Comparison of ENCODE assay signal across 14 cellular contexts in genomic region chr14:72514660-72515025, GRCh38.
DNase-seq lines count a peak whose midpoint lies in the region; ATAC-seq and TF ChIP-seq lines count a peak whose summit lies in the region.
"Had no signal": no experiment of that assay in that cellular context is flagged by ENCODE, and none has a peak within 500 bp of the region (broad histone marks: within the 10 kb centered on the region; RNA-seq: fewer than 3 reads in every experiment).

No MANE protein-coding gene starts in this region.

- BruUV-seq in PC-3 (replicated peaks; lab: Mats Ljungman, UMichigan), result no TSS peak

- H3K36me3 ChIP-seq in BLaER1 treated with 17β-estradiol and CSF1 and Interleukin-3, amounts not matched to agents 10 nM and 100 nM, result no peaks in the 10 kb centered on the region
- H3K36me3 ChIP-seq in GM23338 (ENCODE audit: insufficient read depth) (no peaks in the 10 kb centered on the region), PC-3 (ENCODE audit: low read depth, low read length) (no peaks in the 10 kb centered on the region), neuronal stem cell (replicated peaks in 1 of 2; ENCODE audit: control insufficient read depth in 2 of 2, insufficient read depth in 2 of 2, low read length in 2 of 2) (no peaks in the 10 kb centered on the region)

- no peak overlapping the region for H2BK15ac ChIP-seq in neuronal stem cell (ENCODE audit: low read length)

- H2BK120ac ChIP-seq in neuronal stem cell (ENCODE audit: low read depth, low read length), result no peak overlapping the region

- H2AK5ac ChIP-seq in neuronal stem cell (ENCODE audit: low read depth, low read length), result no peak overlapping the region

- no peak overlapping the region for H4K8ac ChIP-seq in neuronal stem cell (ENCODE audit: low read depth, low read length)

- H3K27me3 Mint-ChIP-seq in GM23338 (ENCODE audit: insufficient read depth, low read depth, poor library complexity), result peaks cover 6% of the 10 kb centered on the region
- H3K27me3 Mint-ChIP-seq in chondrocyte (ENCODE audit: low read depth), result peaks cover 15% of the 10 kb centered on the region

- intact Hi-C loops in PC-3 (cut with micrococcal nuclease), result loop anchor here (1.0 kb wide), 1 partner anchor 434 kb away; no protein-coding TSS in a partner anchor

- H3K4me3 Mint-ChIP-seq in GM23338 (no peak overlapping the region), chondrocyte (ENCODE audit: unreplicated experiment) (no peak overlapping the region)
- H3K4me3 Mint-ChIP-seq: B cell, T-cell had no signal

- no peak for TF ChIP-seq CTCF in GM23338 (conservative IDR thresholded peaks at IDR 0.05; ENCODE audit: low read depth in 2 of 2)
- TF ChIP-seq CTCF in PC-3 (conservative IDR thresholded peaks at IDR 0.05; ENCODE audit: low read depth, low read length), result no peak
- TF ChIP-seq CTCF in chondrocyte (IDR thresholded peaks at IDR 0.05), result no peak

- DNase-seq in GM23338 (ENCODE audit: low spot score) (no peak), PC-3 (no peak), neuronal stem cell (ENCODE audit: low spot score) (no peak), COLO829 (ENCODE audit: low spot score) (no peak), 8988T (no peak), chondrocyte (ENCODE audit: low spot score) (no peak)
- DNase-seq: GOT3, NCI-H2081 treated with DMSO at 0.1 percent for 48 hours, NCI-H526 treated with DMSO at 0.1 percent for 48 hours, T-cell had no signal

- no peak overlapping the region for H3K23ac ChIP-seq in neuronal stem cell (ENCODE audit: low read depth, low read length, poor library complexity)

- CTCF ChIA-PET in PC-3 (lab: Charles Lee), result interaction anchor here (0.6 to 5.3 kb wide), 17 partner anchors 9 to 565 kb away, joined by 3 to 58 read pairs (median 6); partner anchors contain the start of genes DCAF4 and DPF3

- H3K79me2 ChIP-seq in GM23338 (replicated peaks; ENCODE audit: insufficient read depth) (no peaks in the 10 kb centered on the region), PC-3 (ENCODE audit: low read length) (no peaks in the 10 kb centered on the region)

- H2AFZ ChIP-seq in GM23338, result peak overlapping the region; percentile 25; the same call in 1 of the 2 replicates
- 0 out of 2 replicates have a peak overlapping the region, but pooled peaks have one; percentile 57 for H2AFZ ChIP-seq in PC-3 (ENCODE audit: low read length)
- peak overlapping the region; percentile 76 for H2AFZ ChIP-seq in neuronal stem cell (ENCODE audit: low read length)

- no peaks in the 10 kb centered on the region for H3K27me3 ChIP-seq in BLaER1 treated with 17β-estradiol and CSF1 and Interleukin-3, amounts not matched to agents 10 nM and 100 nM
- H3K27me3 ChIP-seq in GM23338 (ENCODE audit: insufficient read depth) (no peaks in the 10 kb centered on the region), PC-3 (ENCODE audit: low read length) (peaks cover 19% of the 10 kb centered on the region), neuronal stem cell (ENCODE audit: control insufficient read depth in 3 of 3, insufficient read depth in 3 of 3, low read depth in 1 of 3, low read length in 3 of 3) (no peaks in the 10 kb centered on the region)

- peaks cover 36 to 50% (median 41%) of the 10 kb centered on the region in 10 experiments for H3K4me1 ChIP-seq in BLaER1 treated with 17β-estradiol and CSF1 and Interleukin-3, amounts not matched to agents 10 nM and 100 nM
- H3K4me1 ChIP-seq in GM23338 (ENCODE audit: insufficient read depth) (no peaks in the 10 kb centered on the region), PC-3 (ENCODE audit: insufficient read depth, low read length) (peaks cover 11% of the 10 kb centered on the region), neuronal stem cell (ENCODE audit: control insufficient read depth in 2 of 2, insufficient read depth in 1 of 2, low read depth in 1 of 2, low read length in 2 of 2) (peaks cover 0 to 4% of the 10 kb centered on the region in 2 donors)

- no peaks in the 10 kb centered on the region for H3F3A ChIP-seq in GM23338 (replicated peaks; ENCODE audit: low read depth)
- no peaks in the 10 kb centered on the region for H3F3A ChIP-seq in PC-3 (ENCODE audit: low read length, unreplicated experiment)

- H3K27ac Mint-ChIP-seq in GM23338, result no peak overlapping the region
- no peak overlapping the region for H3K27ac Mint-ChIP-seq in chondrocyte (ENCODE audit: unreplicated experiment)
- H3K27ac Mint-ChIP-seq: B cell, T-cell had no signal

- H3K9me3 Mint-ChIP-seq in GM23338 (0 out of 3 replicates have a peak, but pooled peaks cover 1% of the 10 kb centered on the region), chondrocyte (ENCODE audit: low read depth) (peaks cover 4% of the 10 kb centered on the region)

- H3K4me1 Mint-ChIP-seq in GM23338 (no peaks in the 10 kb centered on the region), chondrocyte (ENCODE audit: low read depth) (peaks cover 3% of the 10 kb centered on the region)

- H3K4me3 ChIP-seq in BLaER1 treated with 17β-estradiol and CSF1 and Interleukin-3, amounts not matched to agents 10 nM and 100 nM, result no peak overlapping the region
- H3K4me3 ChIP-seq in GM23338 (no peak overlapping the region), PC-3 (ENCODE audit: low read length) (no peak overlapping the region), neuronal stem cell (ENCODE audit: low read length in 2 of 2) (no peak overlapping the region)

- peaks cover 0 to 2% (median 0%) of the 10 kb centered on the region in 11 experiments; a peak in 4 of 22 replicates for H3K9me3 ChIP-seq in BLaER1 treated with 17β-estradiol and CSF1 and Interleukin-3, amounts not matched to agents 10 nM and 100 nM (replicated peaks in 1 of 11)
- H3K9me3 ChIP-seq in PC-3 (ENCODE audit: low read length) (no peaks in the 10 kb centered on the region), neuronal stem cell (replicated peaks in 1 of 2; ENCODE audit: control insufficient read depth in 2 of 2, insufficient read depth in 1 of 2, low read depth in 1 of 2, low read length in 2 of 2) (no peaks in the 10 kb centered on the region)

- H3K27ac ChIP-seq in BLaER1 treated with 17β-estradiol and CSF1 and Interleukin-3, amounts not matched to agents 10 nM and 100 nM, result no peak overlapping the region
- H3K27ac ChIP-seq in GM23338 (ENCODE audit: low read depth), result no peak overlapping the region
- H3K27ac ChIP-seq in PC-3 (ENCODE audit: low read length), result no peak overlapping the region
- no peak overlapping the region for H3K27ac ChIP-seq in neuronal stem cell (replicated peaks; ENCODE audit: low read length)
- H3K27ac ChIP-seq: HL-60, RWPE1 had no signal

- no peaks in the 10 kb centered on the region for H3K79me1 ChIP-seq in neuronal stem cell (ENCODE audit: low read depth, low read length)

- H3K18ac ChIP-seq in neuronal stem cell (ENCODE audit: low read length), result peak overlapping the region; percentile 16

- POLR2A ChIA-PET in PC-3 (lab: Charles Lee; ENCODE audit: unreplicated experiment), result interaction anchor here (0.6 kb wide), 1 partner anchor 153 kb away, joined by 3 read pairs; no protein-coding TSS in a partner anchor

- H3K4me2 ChIP-seq in BLaER1 treated with 17β-estradiol and CSF1 and Interleukin-3, amounts not matched to agents 10 nM and 100 nM, result peak overlapping the region; percentile 22 to 79 (median 63)
- H3K4me2 ChIP-seq in GM23338 (no peak overlapping the region), PC-3 (ENCODE audit: low read length) (no peak overlapping the region), neuronal stem cell (ENCODE audit: insufficient read depth, low read length, poor library complexity, severe bottlenecking) (no peak overlapping the region)

- H2BK5ac ChIP-seq in neuronal stem cell (ENCODE audit: low read length), result no peak overlapping the region

- no peak overlapping the region for H3K14ac ChIP-seq in neuronal stem cell (ENCODE audit: low read length)

- H3K9me2 ChIP-seq in GM23338 (ENCODE audit: insufficient read depth) (no peaks in the 10 kb centered on the region), PC-3 (replicated peaks; ENCODE audit: low read length) (no peaks in the 10 kb centered on the region)

- H3K36me3 Mint-ChIP-seq in GM23338 (ENCODE audit: low read depth), result no peaks in the 10 kb centered on the region
- peaks cover 3% of the 10 kb centered on the region for H3K36me3 Mint-ChIP-seq in chondrocyte (ENCODE audit: low read depth)
- H3K36me3 Mint-ChIP-seq: T-cell had no signal

- no CpG with 5 or more reads among the region's 5 CpGs for WGBS in neuronal stem cell (ENCODE audit: extremely low coverage in 2 of 2, insufficient read length in 2 of 2, insufficient replicate concordance in 1 of 2), 2 donors

- 0 out of 22 replicates have a peak, but pooled peaks cover 0 to 9% (median 0%) of the 10 kb centered on the region in 11 experiments for H4K20me1 ChIP-seq in BLaER1 treated with 17β-estradiol and CSF1 and Interleukin-3, amounts not matched to agents 10 nM and 100 nM
- H4K20me1 ChIP-seq in GM23338 (replicated peaks; ENCODE audit: insufficient read depth), result no peaks in the 10 kb centered on the region
- no peaks in the 10 kb centered on the region for H4K20me1 ChIP-seq in PC-3 (ENCODE audit: low read length)

- no peak overlapping the region for H4K91ac ChIP-seq in neuronal stem cell (ENCODE audit: low read depth, low read length, poor library complexity)

- H3K9ac ChIP-seq in BLaER1 treated with 17β-estradiol and CSF1 and Interleukin-3, amounts not matched to agents 10 nM and 100 nM, result peak overlapping the region in 4 of 11 experiments; percentile 3 to 22 (median 8); a peak in 3 of 22 replicates
- no peak overlapping the region for H3K9ac ChIP-seq in PC-3 (ENCODE audit: low read length)
- H3K9ac ChIP-seq in neuronal stem cell (ENCODE audit: low read depth, low read length, poor library complexity), result no peak overlapping the region

- no peak overlapping the region for H3K4ac ChIP-seq in neuronal stem cell (ENCODE audit: low read length)

- H2BK12ac ChIP-seq in neuronal stem cell (ENCODE audit: low read length), result no peak overlapping the region

- ATAC-seq in GM23338, result no peak
- ATAC-seq in PC-3, result no peak
- ATAC-seq: T-cell had no signal

Comparison
In these comparisons a context has a peak if more than half of its experiments do, and no peak if none do; other contexts are left out.
1. H3K4me2 ChIP-seq: peak in BLaER1 treated with 17β-estradiol and CSF1 and Interleukin-3, amounts not matched to agents 10 nM and 100 nM (11 of 11); none in GM23338 (single experiment), PC-3 (single experiment) and neuronal stem cell (single experiment).
2. H2AFZ ChIP-seq: peak in every context shown above with its lines; median percentile 76 in neuronal stem cell; 57 in PC-3; 25 in GM23338.